In the genomic region with DNA sequence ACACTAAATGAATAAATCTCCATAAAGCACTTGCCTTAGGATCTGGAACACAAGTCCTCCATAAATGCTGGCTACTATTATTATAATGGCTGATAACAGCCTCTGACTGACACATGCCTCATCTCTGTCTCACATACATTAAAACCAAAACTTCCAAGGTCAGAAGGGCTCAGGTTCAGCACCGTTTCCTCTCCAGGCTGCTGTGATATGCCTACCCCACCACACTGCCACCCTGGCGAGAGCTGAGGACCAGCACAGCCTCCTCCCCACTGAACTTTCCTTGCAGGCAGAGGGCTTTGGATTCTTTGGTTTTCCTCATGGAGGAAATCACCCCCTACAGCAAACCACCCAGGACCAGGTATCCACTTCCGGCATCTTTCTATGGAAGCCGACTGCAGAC, we compare ENCODE assay signal across 1 cellular context.
TF ChIP-seq lines count a peak whose summit lies in the region.

No MANE protein-coding gene starts in this region.

TF ChIP-seq in H1, 55 proteins besides CTCF, POLR2A, EP300 and RAD21 (continued from another document):
- TF ChIP-seq HDAC2 (IDR thresholded peaks at IDR 0.05; ENCODE audit: borderline replicate concordance in 1 of 2, low read depth in 2 of 2, low read length in 2 of 2) (no peak), RXRA (IDR thresholded peaks at IDR 0.05; ENCODE audit: insufficient read depth, low read depth, low read length) (no peak), POU5F1 (IDR thresholded peaks at IDR 0.05; ENCODE audit: low read depth, low read length) (no peak)
